Comparison of ENCODE assay signal across 1 cellular context in the genomic region with DNA sequence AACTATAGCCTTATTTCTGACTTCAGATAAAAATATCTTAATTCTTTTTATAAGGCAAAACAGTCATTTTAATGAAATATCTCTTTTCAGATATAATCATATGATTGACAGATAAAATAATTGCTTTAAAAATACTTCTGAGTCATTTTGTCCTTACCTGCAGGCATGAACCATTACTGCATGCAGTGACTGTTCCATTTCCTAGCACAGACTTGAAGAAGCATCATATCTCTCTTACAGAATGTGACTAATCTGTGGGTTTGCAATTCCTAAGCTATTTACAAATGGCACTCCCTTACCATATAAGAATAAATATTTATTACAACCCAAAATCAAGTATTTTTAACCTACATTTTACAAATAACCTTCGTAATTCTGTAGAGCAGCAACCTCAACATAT.
TF ChIP-seq lines count a peak whose summit lies in the region.

No MANE protein-coding gene starts in this region.

TF ChIP-seq in WTC11, 78 proteins besides CTCF, POLR2A, EP300 and RAD21 (continued from another document):
- TF ChIP-seq, protein P1, sequence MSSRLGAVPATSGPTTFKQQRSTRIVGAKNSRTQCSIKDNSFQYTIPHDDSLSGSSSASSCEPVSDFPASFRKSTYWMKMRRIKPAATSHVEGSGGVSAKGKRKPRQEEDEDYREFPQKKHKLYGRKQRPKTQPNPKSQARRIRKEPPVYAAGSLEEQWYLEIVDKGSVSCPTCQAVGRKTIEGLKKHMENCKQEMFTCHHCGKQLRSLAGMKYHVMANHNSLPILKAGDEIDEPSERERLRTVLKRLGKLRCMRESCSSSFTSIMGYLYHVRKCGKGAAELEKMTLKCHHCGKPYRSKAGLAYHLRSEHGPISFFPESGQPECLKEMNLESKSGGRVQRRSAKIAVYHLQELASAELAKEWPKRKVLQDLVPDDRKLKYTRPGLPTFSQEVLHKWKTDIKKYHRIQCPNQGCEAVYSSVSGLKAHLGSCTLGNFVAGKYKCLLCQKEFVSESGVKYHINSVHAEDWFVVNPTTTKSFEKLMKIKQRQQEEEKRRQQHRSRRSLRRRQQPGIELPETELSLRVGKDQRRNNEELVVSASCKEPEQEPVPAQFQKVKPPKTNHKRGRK (CRISPR knock-in tag; IDR thresholded peaks at IDR 0.05; ENCODE audit: borderline replicate concordance): no peak
- no peak for TF ChIP-seq TCF7 (CRISPR knock-in tag; IDR thresholded peaks at IDR 0.05; ENCODE audit: low read depth)
- TF ChIP-seq, protein P2, sequence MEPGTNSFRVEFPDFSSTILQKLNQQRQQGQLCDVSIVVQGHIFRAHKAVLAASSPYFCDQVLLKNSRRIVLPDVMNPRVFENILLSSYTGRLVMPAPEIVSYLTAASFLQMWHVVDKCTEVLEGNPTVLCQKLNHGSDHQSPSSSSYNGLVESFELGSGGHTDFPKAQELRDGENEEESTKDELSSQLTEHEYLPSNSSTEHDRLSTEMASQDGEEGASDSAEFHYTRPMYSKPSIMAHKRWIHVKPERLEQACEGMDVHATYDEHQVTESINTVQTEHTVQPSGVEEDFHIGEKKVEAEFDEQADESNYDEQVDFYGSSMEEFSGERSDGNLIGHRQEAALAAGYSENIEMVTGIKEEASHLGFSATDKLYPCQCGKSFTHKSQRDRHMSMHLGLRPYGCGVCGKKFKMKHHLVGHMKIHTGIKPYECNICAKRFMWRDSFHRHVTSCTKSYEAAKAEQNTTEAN (CRISPR knock-in tag; IDR thresholded peaks at IDR 0.05): no peak
- TF ChIP-seq, protein P3, sequence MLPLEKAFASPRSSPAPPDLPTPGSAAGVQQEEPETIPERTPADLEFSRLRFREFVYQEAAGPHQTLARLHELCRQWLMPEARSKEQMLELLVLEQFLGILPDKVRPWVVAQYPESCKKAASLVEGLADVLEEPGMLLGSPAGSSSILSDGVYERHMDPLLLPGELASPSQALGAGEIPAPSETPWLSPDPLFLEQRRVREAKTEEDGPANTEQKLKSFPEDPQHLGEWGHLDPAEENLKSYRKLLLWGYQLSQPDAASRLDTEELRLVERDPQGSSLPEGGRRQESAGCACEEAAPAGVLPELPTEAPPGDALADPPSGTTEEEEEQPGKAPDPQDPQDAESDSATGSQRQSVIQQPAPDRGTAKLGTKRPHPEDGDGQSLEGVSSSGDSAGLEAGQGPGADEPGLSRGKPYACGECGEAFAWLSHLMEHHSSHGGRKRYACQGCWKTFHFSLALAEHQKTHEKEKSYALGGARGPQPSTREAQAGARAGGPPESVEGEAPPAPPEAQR (CRISPR knock-in tag; IDR thresholded peaks at IDR 0.05): no peak
- TF ChIP-seq, protein P4, sequence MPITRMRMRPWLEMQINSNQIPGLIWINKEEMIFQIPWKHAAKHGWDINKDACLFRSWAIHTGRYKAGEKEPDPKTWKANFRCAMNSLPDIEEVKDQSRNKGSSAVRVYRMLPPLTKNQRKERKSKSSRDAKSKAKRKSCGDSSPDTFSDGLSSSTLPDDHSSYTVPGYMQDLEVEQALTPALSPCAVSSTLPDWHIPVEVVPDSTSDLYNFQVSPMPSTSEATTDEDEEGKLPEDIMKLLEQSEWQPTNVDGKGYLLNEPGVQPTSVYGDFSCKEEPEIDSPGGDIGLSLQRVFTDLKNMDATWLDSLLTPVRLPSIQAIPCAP (CRISPR knock-in tag; IDR thresholded peaks at IDR 0.05): no peak
